In the genomic region with DNA sequence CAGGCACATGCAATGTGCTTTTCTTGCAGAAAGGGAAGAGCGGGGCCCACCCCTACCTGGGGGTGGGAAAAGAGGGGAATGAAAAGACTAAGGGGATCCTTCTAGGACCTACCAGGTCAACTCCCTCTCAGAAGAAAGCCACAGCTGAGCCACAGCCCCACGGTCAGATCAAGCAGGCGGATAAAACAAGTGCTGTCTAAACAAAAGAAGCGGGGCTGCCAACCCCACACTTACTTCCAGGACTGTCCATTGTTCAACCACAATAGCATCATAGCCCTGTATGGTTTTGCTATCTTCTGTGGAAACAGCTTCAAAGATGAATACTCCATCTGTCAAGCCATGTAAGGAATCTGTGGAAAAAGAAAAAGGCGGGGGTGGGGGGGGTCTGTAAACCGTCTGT, we compare ENCODE assay signal across 18 cellular contexts.
DNase-seq lines count a peak whose midpoint lies in the region; ATAC-seq and TF ChIP-seq lines count a peak whose summit lies in the region.
"Had no signal": no experiment of that assay in that cellular context is flagged by ENCODE, and none has a peak within 500 bp of the region (broad histone marks: within the 10 kb centered on the region; RNA-seq: fewer than 3 reads in every experiment).

No MANE protein-coding gene starts in this region.

- peaks cover 18% of the 10 kb centered on the region for H3K4me1 Mint-ChIP-seq in activated CD4-positive, alpha-beta T cell treated with anti-CD3 and anti-CD28 coated beads, Interleukin-2, amount 10 ng/mL, durations not matched to agents 7 days and 5 days
- peaks cover 23% of the 10 kb centered on the region for H3K4me1 Mint-ChIP-seq in stimulated activated effector memory CD8-positive, alpha-beta T cell treated with anti-CD3 and anti-CD28 coated beads, Interleukin-12 subunit alpha, Interleukin-12 subunit beta, amount 100 ng/mL, for 72 hours

- CTCF ChIA-PET in activated CD4-positive, alpha-beta T cell treated with anti-CD3 and anti-CD28 coated beads, Interleukin-2, amount 10 ng/mL, durations not matched to agents 7 days and 5 days (lab: Charles Lee): interaction anchor here (0.7 to 1.5 kb wide), 4 partner anchors 11 to 227 kb away, joined by 3 read pairs; no protein-coding TSS in a partner anchor

- no peaks in the 10 kb centered on the region for H3K9me3 Mint-ChIP-seq in activated CD4-positive, alpha-beta T cell treated with anti-CD3 and anti-CD28 coated beads, Interleukin-2, amount 10 ng/mL, durations not matched to agents 7 days and 5 days
- no peaks in the 10 kb centered on the region for H3K9me3 Mint-ChIP-seq in stimulated activated effector memory CD8-positive, alpha-beta T cell treated with anti-CD3 and anti-CD28 coated beads, Interleukin-12 subunit alpha, Interleukin-12 subunit beta, amount 100 ng/mL, for 72 hours
- H3K9me3 Mint-ChIP-seq: activated naive CD4-positive, alpha-beta T cell treated with anti-CD3 and anti-CD28 coated beads, Interleukin-2, amount 10 ng/mL, durations not matched to agents 7 days and 5 days; immature natural killer cell had no signal

- H3K4me3 ChIP-seq in heart right ventricle: no peak overlapping the region
- H3K4me3 ChIP-seq: A549, smooth muscle cell, upper lobe of right lung had no signal

- no peak for TF ChIP-seq CTCF in heart right ventricle (IDR thresholded peaks at IDR 0.05)

- H3K4me1 ChIP-seq in heart right ventricle: peaks cover 0 to 61% (median 30%) of the 10 kb centered on the region in 9 donors
- H3K4me1 ChIP-seq: A549, upper lobe of right lung had no signal

- H3K36me3 ChIP-seq in heart right ventricle: peaks cover 0 to 71% (median 0%) of the 10 kb centered on the region in 9 donors

- peak; percentile 51 to 85 (median 64) for ATAC-seq in heart right ventricle
- no peak for ATAC-seq in stimulated activated effector memory CD8-positive, alpha-beta T cell treated with anti-CD3 and anti-CD28 coated beads, Interleukin-12 subunit alpha, Interleukin-12 subunit beta, amount 100 ng/mL, for 72 hours
- ATAC-seq: A549, upper lobe of right lung had no signal

- WGBS in heart right ventricle, 2 donors: 66 to 79% methylated on average over 6 of the region's 6 CpGs

- H3K27me3 ChIP-seq in heart right ventricle: no peaks in the 10 kb centered on the region
- H3K27me3 ChIP-seq: upper lobe of right lung had no signal

- H3K27ac ChIP-seq in heart right ventricle: peak overlapping the region in 5 of 10 donors; percentile 19 to 73 (median 55)
- H3K27ac ChIP-seq: A549, KMS-11, upper lobe of right lung had no signal

- POLR2A ChIA-PET in activated CD4-positive, alpha-beta T cell treated with anti-CD3 and anti-CD28 coated beads, Interleukin-2, amount 10 ng/mL, durations not matched to agents 7 days and 5 days (lab: Charles Lee): no interaction called here

- no peak overlapping the region for H3K4me3 Mint-ChIP-seq in activated CD4-positive, alpha-beta T cell treated with anti-CD3 and anti-CD28 coated beads, Interleukin-2, amount 10 ng/mL, durations not matched to agents 7 days and 5 days
- H3K4me3 Mint-ChIP-seq in stimulated activated effector memory CD8-positive, alpha-beta T cell treated with anti-CD3 and anti-CD28 coated beads, Interleukin-12 subunit alpha, Interleukin-12 subunit beta, amount 100 ng/mL, for 72 hours: no peak overlapping the region
- H3K4me3 Mint-ChIP-seq: activated naive CD4-positive, alpha-beta T cell treated with anti-CD3 and anti-CD28 coated beads, Interleukin-2, amount 10 ng/mL, durations not matched to agents 7 days and 5 days had no signal

- H3K27ac Mint-ChIP-seq in activated CD4-positive, alpha-beta T cell treated with anti-CD3 and anti-CD28 coated beads, Interleukin-2, amount 10 ng/mL, durations not matched to agents 7 days and 5 days: peak overlapping the region; percentile 22
- peak overlapping the region; percentile 24 for H3K27ac Mint-ChIP-seq in stimulated activated effector memory CD8-positive, alpha-beta T cell treated with anti-CD3 and anti-CD28 coated beads, Interleukin-12 subunit alpha, Interleukin-12 subunit beta, amount 100 ng/mL, for 72 hours
- H3K27ac Mint-ChIP-seq: activated naive CD4-positive, alpha-beta T cell treated with anti-CD3 and anti-CD28 coated beads, Interleukin-2, amount 10 ng/mL, durations not matched to agents 7 days and 5 days had no signal

- peaks cover 67% of the 10 kb centered on the region for H3K36me3 Mint-ChIP-seq in activated CD4-positive, alpha-beta T cell treated with anti-CD3 and anti-CD28 coated beads, Interleukin-2, amount 10 ng/mL, durations not matched to agents 7 days and 5 days (ENCODE audit: low read depth)
- peaks cover 77% of the 10 kb centered on the region for H3K36me3 Mint-ChIP-seq in stimulated activated effector memory CD8-positive, alpha-beta T cell treated with anti-CD3 and anti-CD28 coated beads, Interleukin-12 subunit alpha, Interleukin-12 subunit beta, amount 100 ng/mL, for 72 hours

- DNase-seq in activated CD4-positive, alpha-beta T cell treated with anti-CD3 and anti-CD28 coated beads, Interleukin-2, amount 10 ng/mL, durations not matched to agents 7 days and 5 days: no peak
- no peak for DNase-seq in activated CD4-positive, alpha-beta T cell treated with anti-CD3 and anti-CD28 coated beads for 1 hour
- DNase-seq in amniotic epithelial cell (ENCODE audit: low read depth) (peak; percentile 55), heart right ventricle (peak in 1 of 2 donors; percentile 48), DMS79 treated with DMSO at 0.1 percent for 48 hours (lab: John Stamatoyannopoulos, UW) (no peak), NCI-H1417 treated with DMSO at 0.1 percent for 48 hours (lab: John Stamatoyannopoulos, UW) (no peak), SHP77 (lab: John Stamatoyannopoulos, UW) (no peak)
- no peak for DNase-seq in stimulated activated effector memory CD8-positive, alpha-beta T cell treated with anti-CD3 and anti-CD28 coated beads, Interleukin-12 subunit alpha, Interleukin-12 subunit beta, amount 100 ng/mL, for 72 hours (ENCODE audit: low spot score in 2 of 2)
- DNase-seq: activated naive CD4-positive, alpha-beta T cell treated with anti-CD3 and anti-CD28 coated beads, Interleukin-2, amount 10 ng/mL, durations not matched to agents 7 days and 5 days; EL; immature natural killer cell; mesenchymal stem cell; NCI-H1105 treated with DMSO at 0.1 percent for 48 hours; NCI-H446; upper lobe of right lung had no signal

- peaks cover 0 to 4% (median 0%) of the 10 kb centered on the region in 11 donors for H3K9me3 ChIP-seq in heart right ventricle
- H3K9me3 ChIP-seq: A549, upper lobe of right lung had no signal

- no peaks in the 10 kb centered on the region for H3K27me3 Mint-ChIP-seq in activated CD4-positive, alpha-beta T cell treated with anti-CD3 and anti-CD28 coated beads, Interleukin-2, amount 10 ng/mL, durations not matched to agents 7 days and 5 days
- H3K27me3 Mint-ChIP-seq: activated naive CD4-positive, alpha-beta T cell treated with anti-CD3 and anti-CD28 coated beads, Interleukin-2, amount 10 ng/mL, durations not matched to agents 7 days and 5 days had no signal

- intact Hi-C loops in heart right ventricle (cut with DNase I): loop anchor here in 1 of 10 donors (5.0 kb wide), 1 partner anchor 45 kb away; no protein-coding TSS in a partner anchor
